12 cellular contexts compared by ENCODE assay signal in the genomic region with DNA sequence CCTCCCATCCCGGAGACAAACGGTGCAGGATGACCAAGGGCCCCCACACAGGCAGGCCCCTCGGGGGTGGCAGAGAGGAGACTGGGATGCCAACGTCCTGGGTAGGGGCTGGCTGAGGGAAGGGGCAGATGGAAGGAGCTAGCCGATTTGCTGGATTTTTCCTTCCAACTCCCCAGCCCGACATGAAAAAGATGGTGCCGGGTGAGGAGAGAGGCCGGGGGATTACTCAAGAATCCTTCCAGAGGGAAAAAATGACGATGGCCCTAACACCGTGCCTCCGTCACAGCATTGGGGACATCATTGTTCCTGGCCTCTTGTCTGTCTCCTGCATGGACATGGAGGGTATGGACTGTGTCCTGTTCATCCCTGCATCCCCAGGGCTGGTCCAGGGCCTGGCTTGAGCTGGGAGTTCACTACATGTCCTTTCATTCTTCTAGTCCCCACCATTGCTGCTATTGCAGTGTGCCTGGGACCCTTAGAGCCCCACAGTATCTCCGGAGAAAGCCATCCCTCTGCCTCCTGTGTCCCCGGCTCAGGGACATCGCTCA.
DNase-seq lines count a peak whose midpoint lies in the region; ATAC-seq and TF ChIP-seq lines count a peak whose summit lies in the region.
"Had no signal": no experiment of that assay in that cellular context is flagged by ENCODE, and none has a peak within 500 bp of the region (broad histone marks: within the 10 kb centered on the region; RNA-seq: fewer than 3 reads in every experiment).

No MANE protein-coding gene starts in this region.

- no peak overlapping the region for H3K27ac ChIP-seq in GM23338 (ENCODE audit: low read depth)
- H3K27ac ChIP-seq in Peyer's patch, result no peak overlapping the region
- H3K27ac ChIP-seq: C4-2B, epithelial cell of prostate had no signal

- peaks cover 20% of the 10 kb centered on the region for H3K9me3 Mint-ChIP-seq in GM23338
- H3K9me3 Mint-ChIP-seq in activated T-helper 17 cell treated with anti-CD3 and anti-CD28 coated beads, Interleukin-2, amount 50 U/mL, for 72 hours, result peaks cover 3% of the 10 kb centered on the region
- no peaks in the 10 kb centered on the region for H3K9me3 Mint-ChIP-seq in natural killer cell treated with Interleukin-12 subunit alpha and Interleukin-12 subunit beta and Interleukin-15 and Interleukin-18, amount 100 ng/mL, for 72 hours

- H3K9me3 ChIP-seq in Peyer's patch, result no peaks in the 10 kb centered on the region

- no peaks in the 10 kb centered on the region for H3K36me3 ChIP-seq in GM23338 (ENCODE audit: insufficient read depth)
- H3K36me3 ChIP-seq in Peyer's patch, result no peaks in the 10 kb centered on the region

- peaks cover 5% of the 10 kb centered on the region for H3K4me1 Mint-ChIP-seq in GM23338
- no peaks in the 10 kb centered on the region for H3K4me1 Mint-ChIP-seq in activated T-helper 17 cell treated with anti-CD3 and anti-CD28 coated beads, Interleukin-2, amount 50 U/mL, for 72 hours
- H3K4me1 Mint-ChIP-seq in natural killer cell treated with Interleukin-12 subunit alpha and Interleukin-12 subunit beta and Interleukin-15 and Interleukin-18, amount 100 ng/mL, for 72 hours (ENCODE audit: low read depth in 2 of 2), result peaks cover 6 to 20% of the 10 kb centered on the region in 2 donors

- H2AFZ ChIP-seq in GM23338, result peak overlapping the region; percentile 85

- H3K27ac Mint-ChIP-seq in GM23338, result no peak overlapping the region
- no peak overlapping the region for H3K27ac Mint-ChIP-seq in activated T-helper 17 cell treated with anti-CD3 and anti-CD28 coated beads, Interleukin-2, amount 50 U/mL, for 72 hours
- H3K27ac Mint-ChIP-seq in natural killer cell treated with Interleukin-12 subunit alpha and Interleukin-12 subunit beta and Interleukin-15 and Interleukin-18, amount 100 ng/mL, for 72 hours, result no peak overlapping the region

- ATAC-seq in GM18502 (IDR thresholded peaks at IDR 0.05; ENCODE audit: poor library complexity, unreplicated experiment) (peak; percentile 12), GM23338 (peak; percentile 6; the same call in 2 of the 3 replicates), HG03460 (IDR thresholded peaks at IDR 0.05; ENCODE audit: unreplicated experiment) (no peak)
- peak; percentile 21 for ATAC-seq in activated T-helper 17 cell treated with anti-CD3 and anti-CD28 coated beads, Interleukin-2, amount 50 U/mL, for 72 hours (replicated peaks)
- peak; percentile 14 to 34 for ATAC-seq in natural killer cell treated with Interleukin-12 subunit alpha and Interleukin-12 subunit beta and Interleukin-15 and Interleukin-18, amount 100 ng/mL, for 72 hours

- no peaks in the 10 kb centered on the region for H3K27me3 ChIP-seq in GM23338 (ENCODE audit: insufficient read depth)
- no peaks in the 10 kb centered on the region for H3K27me3 ChIP-seq in Peyer's patch

- H3K36me3 Mint-ChIP-seq in GM23338 (ENCODE audit: low read depth), result peaks cover 6% of the 10 kb centered on the region; the same call in 2 of the 3 replicates
- no peaks in the 10 kb centered on the region for H3K36me3 Mint-ChIP-seq in activated T-helper 17 cell treated with anti-CD3 and anti-CD28 coated beads, Interleukin-2, amount 50 U/mL, for 72 hours (ENCODE audit: low read depth)
- peaks cover 4% of the 10 kb centered on the region for H3K36me3 Mint-ChIP-seq in natural killer cell treated with Interleukin-12 subunit alpha and Interleukin-12 subunit beta and Interleukin-15 and Interleukin-18, amount 100 ng/mL, for 72 hours

- no peaks in the 10 kb centered on the region for H4K20me1 ChIP-seq in GM23338 (replicated peaks; ENCODE audit: insufficient read depth)

- H3K4me3 ChIP-seq in GM23338 (no peak overlapping the region), Peyer's patch (no peak overlapping the region)

- H3K9me2 ChIP-seq in GM23338 (ENCODE audit: insufficient read depth), result no peaks in the 10 kb centered on the region

- TF ChIP-seq CTCF in GM23338 (conservative IDR thresholded peaks at IDR 0.05; ENCODE audit: low read depth in 2 of 2), result no peak
- TF ChIP-seq CTCF in Peyer's patch (IDR thresholded peaks at IDR 0.05), result no peak

- no peak for DNase-seq in GM23338 (ENCODE audit: low spot score)
- no peak for DNase-seq in natural killer cell treated with Interleukin-12 subunit alpha and Interleukin-12 subunit beta and Interleukin-15 and Interleukin-18, amount 100 ng/mL, for 72 hours (ENCODE audit: low spot score)
- no peak for DNase-seq in Peyer's patch
- no peak for DNase-seq in NCI-H1105 (lab: John Stamatoyannopoulos, UW)
- DNase-seq in NCI-H226, result no peak
- DNase-seq: activated gamma-delta T cell, NCI-H1417 treated with DMSO at 0.1 percent for 48 hours had no signal

- H3F3A ChIP-seq in GM23338 (replicated peaks; ENCODE audit: low read depth), result no peaks in the 10 kb centered on the region

- TF ChIP-seq POLR2A in Peyer's patch (IDR thresholded peaks at IDR 0.05), result no peak

- H3K4me2 ChIP-seq in GM23338, result no peak overlapping the region

- H3K4me3 Mint-ChIP-seq in GM23338, result no peak overlapping the region
- H3K4me3 Mint-ChIP-seq in activated T-helper 17 cell treated with anti-CD3 and anti-CD28 coated beads, Interleukin-2, amount 50 U/mL, for 72 hours, result peak overlapping the region; percentile 20
- no peak overlapping the region for H3K4me3 Mint-ChIP-seq in natural killer cell treated with Interleukin-12 subunit alpha and Interleukin-12 subunit beta and Interleukin-15 and Interleukin-18, amount 100 ng/mL, for 72 hours

- H3K27me3 Mint-ChIP-seq in GM23338 (ENCODE audit: insufficient read depth, low read depth, poor library complexity), result peaks cover 9% of the 10 kb centered on the region
- no peaks in the 10 kb centered on the region for H3K27me3 Mint-ChIP-seq in activated T-helper 17 cell treated with anti-CD3 and anti-CD28 coated beads, Interleukin-2, amount 50 U/mL, for 72 hours
- H3K27me3 Mint-ChIP-seq in natural killer cell treated with Interleukin-12 subunit alpha and Interleukin-12 subunit beta and Interleukin-15 and Interleukin-18, amount 100 ng/mL, for 72 hours, result peaks cover 0 to 7% of the 10 kb centered on the region in 2 donors

- no peaks in the 10 kb centered on the region; the same call in 1 of the 2 replicates for H3K4me1 ChIP-seq in GM23338 (ENCODE audit: insufficient read depth)
- no peaks in the 10 kb centered on the region for H3K4me1 ChIP-seq in Peyer's patch

- no peaks in the 10 kb centered on the region for H3K79me2 ChIP-seq in GM23338 (replicated peaks; ENCODE audit: insufficient read depth)

TF ChIP-seq in GM23338, 12 proteins besides CTCF, POLR2A, EP300 and RAD21 (continues in another document):
- no peak for TF ChIP-seq ZNF114 (CRISPR knock-in tag; IDR thresholded peaks at IDR 0.05)
- no peak for TF ChIP-seq POLR2AphosphoS5 (IDR thresholded peaks at IDR 0.05; ENCODE audit: low read depth)
- TF ChIP-seq NANOG (IDR thresholded peaks at IDR 0.05; ENCODE audit: borderline replicate concordance), result no peak
- no peak for TF ChIP-seq ZNF331 (CRISPR knock-in tag; IDR thresholded peaks at IDR 0.05; ENCODE audit: low read depth)
- TF ChIP-seq EZH2phosphoT487 (IDR thresholded peaks at IDR 0.05; ENCODE audit: unreplicated experiment), result no peak
- TF ChIP-seq CREB1 (CRISPR knock-in tag; IDR thresholded peaks at IDR 0.05; ENCODE audit: low read depth), result no peak
- no peak for TF ChIP-seq REST (IDR thresholded peaks at IDR 0.05; ENCODE audit: unreplicated experiment)
- no peak for TF ChIP-seq EZH2 (IDR thresholded peaks at IDR 0.05; ENCODE audit: low read depth, unreplicated experiment)
